In the genomic region with DNA sequence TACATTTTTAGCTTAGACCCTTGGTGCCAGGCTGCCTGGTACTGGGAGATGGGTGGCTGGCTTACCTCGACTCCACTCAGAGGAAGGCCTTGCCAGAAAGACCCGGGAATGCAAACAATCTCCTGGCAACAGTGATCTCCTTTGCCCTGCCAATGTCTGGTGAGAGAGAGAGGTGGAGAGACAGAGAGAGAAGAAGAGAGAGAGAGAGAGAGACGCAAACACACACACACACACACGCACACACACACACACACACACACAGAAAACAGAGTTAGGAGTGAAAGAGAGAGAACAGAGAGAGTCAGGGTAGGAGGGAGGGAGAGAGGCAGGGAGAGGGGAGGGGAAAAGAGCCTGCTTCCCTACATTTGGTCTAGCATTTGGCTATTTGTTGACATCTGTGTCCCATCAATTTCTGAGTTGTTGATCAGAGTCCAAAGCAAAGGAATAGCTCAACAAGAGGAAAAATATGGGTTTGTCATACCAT, we compare ENCODE assay signal across 1 cellular context.
TF ChIP-seq lines count a peak whose summit lies in the region.

No MANE protein-coding gene starts in this region.

TF ChIP-seq in GM23338, 12 proteins besides CTCF, POLR2A, EP300 and RAD21 (continued from another document):
- TF ChIP-seq, protein P1, sequence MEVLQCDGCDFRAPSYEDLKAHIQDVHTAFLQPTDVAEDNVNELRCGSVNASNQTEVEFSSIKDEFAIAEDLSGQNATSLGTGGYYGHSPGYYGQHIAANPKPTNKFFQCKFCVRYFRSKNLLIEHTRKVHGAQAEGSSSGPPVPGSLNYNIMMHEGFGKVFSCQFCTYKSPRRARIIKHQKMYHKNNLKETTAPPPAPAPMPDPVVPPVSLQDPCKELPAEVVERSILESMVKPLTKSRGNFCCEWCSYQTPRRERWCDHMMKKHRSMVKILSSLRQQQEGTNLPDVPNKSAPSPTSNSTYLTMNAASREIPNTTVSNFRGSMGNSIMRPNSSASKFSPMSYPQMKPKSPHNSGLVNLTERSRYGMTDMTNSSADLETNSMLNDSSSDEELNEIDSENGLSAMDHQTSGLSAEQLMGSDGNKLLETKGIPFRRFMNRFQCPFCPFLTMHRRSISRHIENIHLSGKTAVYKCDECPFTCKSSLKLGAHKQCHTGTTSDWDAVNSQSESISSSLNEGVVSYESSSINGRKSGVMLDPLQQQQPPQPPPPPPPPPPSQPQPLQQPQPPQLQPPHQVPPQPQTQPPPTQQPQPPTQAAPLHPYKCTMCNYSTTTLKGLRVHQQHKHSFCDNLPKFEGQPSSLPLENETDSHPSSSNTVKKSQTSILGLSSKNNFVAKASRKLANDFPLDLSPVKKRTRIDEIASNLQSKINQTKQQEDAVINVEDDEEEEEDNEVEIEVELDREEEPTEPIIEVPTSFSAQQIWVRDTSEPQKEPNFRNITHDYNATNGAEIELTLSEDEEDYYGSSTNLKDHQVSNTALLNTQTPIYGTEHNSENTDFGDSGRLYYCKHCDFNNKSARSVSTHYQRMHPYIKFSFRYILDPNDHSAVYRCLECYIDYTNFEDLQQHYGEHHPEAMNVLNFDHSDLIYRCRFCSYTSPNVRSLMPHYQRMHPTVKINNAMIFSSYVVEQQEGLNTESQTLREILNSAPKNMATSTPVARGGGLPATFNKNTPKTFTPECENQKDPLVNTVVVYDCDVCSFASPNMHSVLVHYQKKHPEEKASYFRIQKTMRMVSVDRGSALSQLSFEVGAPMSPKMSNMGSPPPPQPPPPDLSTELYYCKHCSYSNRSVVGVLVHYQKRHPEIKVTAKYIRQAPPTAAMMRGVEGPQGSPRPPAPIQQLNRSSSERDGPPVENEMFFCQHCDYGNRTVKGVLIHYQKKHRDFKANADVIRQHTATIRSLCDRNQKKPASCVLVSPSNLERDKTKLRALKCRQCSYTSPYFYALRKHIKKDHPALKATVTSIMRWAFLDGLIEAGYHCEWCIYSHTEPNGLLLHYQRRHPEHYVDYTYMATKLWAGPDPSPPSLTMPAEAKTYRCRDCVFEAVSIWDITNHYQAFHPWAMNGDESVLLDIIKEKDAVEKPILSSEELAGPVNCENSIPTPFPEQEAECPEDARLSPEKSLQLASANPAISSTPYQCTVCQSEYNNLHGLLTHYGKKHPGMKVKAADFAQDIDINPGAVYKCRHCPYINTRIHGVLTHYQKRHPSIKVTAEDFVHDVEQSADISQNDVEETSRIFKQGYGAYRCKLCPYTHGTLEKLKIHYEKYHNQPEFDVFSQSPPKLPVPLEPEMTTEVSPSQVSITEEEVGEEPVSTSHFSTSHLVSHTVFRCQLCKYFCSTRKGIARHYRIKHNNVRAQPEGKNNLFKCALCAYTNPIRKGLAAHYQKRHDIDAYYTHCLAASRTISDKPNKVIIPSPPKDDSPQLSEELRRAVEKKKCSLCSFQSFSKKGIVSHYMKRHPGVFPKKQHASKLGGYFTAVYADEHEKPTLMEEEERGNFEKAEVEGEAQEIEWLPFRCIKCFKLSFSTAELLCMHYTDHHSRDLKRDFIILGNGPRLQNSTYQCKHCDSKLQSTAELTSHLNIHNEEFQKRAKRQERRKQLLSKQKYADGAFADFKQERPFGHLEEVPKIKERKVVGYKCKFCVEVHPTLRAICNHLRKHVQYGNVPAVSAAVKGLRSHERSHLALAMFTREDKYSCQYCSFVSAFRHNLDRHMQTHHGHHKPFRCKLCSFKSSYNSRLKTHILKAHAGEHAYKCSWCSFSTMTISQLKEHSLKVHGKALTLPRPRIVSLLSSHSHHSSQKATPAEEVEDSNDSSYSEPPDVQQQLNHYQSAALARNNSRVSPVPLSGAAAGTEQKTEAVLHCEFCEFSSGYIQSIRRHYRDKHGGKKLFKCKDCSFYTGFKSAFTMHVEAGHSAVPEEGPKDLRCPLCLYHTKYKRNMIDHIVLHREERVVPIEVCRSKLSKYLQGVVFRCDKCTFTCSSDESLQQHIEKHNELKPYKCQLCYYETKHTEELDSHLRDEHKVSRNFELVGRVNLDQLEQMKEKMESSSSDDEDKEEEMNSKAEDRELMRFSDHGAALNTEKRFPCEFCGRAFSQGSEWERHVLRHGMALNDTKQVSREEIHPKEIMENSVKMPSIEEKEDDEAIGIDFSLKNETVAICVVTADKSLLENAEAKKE (CRISPR knock-in tag; IDR thresholded peaks at IDR 0.05) = no peak
- TF ChIP-seq, protein P2, sequence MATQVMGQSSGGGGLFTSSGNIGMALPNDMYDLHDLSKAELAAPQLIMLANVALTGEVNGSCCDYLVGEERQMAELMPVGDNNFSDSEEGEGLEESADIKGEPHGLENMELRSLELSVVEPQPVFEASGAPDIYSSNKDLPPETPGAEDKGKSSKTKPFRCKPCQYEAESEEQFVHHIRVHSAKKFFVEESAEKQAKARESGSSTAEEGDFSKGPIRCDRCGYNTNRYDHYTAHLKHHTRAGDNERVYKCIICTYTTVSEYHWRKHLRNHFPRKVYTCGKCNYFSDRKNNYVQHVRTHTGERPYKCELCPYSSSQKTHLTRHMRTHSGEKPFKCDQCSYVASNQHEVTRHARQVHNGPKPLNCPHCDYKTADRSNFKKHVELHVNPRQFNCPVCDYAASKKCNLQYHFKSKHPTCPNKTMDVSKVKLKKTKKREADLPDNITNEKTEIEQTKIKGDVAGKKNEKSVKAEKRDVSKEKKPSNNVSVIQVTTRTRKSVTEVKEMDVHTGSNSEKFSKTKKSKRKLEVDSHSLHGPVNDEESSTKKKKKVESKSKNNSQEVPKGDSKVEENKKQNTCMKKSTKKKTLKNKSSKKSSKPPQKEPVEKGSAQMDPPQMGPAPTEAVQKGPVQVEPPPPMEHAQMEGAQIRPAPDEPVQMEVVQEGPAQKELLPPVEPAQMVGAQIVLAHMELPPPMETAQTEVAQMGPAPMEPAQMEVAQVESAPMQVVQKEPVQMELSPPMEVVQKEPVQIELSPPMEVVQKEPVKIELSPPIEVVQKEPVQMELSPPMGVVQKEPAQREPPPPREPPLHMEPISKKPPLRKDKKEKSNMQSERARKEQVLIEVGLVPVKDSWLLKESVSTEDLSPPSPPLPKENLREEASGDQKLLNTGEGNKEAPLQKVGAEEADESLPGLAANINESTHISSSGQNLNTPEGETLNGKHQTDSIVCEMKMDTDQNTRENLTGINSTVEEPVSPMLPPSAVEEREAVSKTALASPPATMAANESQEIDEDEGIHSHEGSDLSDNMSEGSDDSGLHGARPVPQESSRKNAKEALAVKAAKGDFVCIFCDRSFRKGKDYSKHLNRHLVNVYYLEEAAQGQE (IDR thresholded peaks at IDR 0.05; ENCODE audit: unreplicated experiment) = no peak
- TF ChIP-seq ZNF331 (CRISPR knock-in tag; IDR thresholded peaks at IDR 0.05; ENCODE audit: low read depth) = no peak
- no peak for TF ChIP-seq STAT1 (IDR thresholded peaks at IDR 0.05; ENCODE audit: unreplicated experiment)
TF ChIP-seq in GM23338: peak in this region for 0.
